In genomic region chrX:102711872-102712215, GRCh38 we compare ENCODE assay signal across 10 cellular contexts. TPM values are rescaled to one million over a fixed set of nuclear protein-coding genes. Genes with fewer than 3 reads are reported as not detected.
DNase-seq lines count a peak whose midpoint lies in the region; ATAC-seq and TF ChIP-seq lines count a peak whose summit lies in the region.
"Had no signal": no experiment of that assay in that cellular context is flagged by ENCODE, and none has a peak within 500 bp of the region (broad histone marks: within the 10 kb centered on the region; RNA-seq: fewer than 3 reads in every experiment).

No MANE protein-coding gene starts in this region.

- TF ChIP-seq POLR2A in testis (IDR thresholded peaks at IDR 0.05), result no peak
- TF ChIP-seq POLR2A in GM18505 (IDR thresholded peaks at IDR 0.05; ENCODE audit: borderline replicate concordance, extremely low read depth, insufficient read depth, insufficient read length), result no peak
- TF ChIP-seq POLR2A in erythroblast (IDR thresholded peaks at IDR 0.05; ENCODE audit: low read length), result no peak

- ATAC-seq in SK-N-SH treated with all-trans-retinoic acid at 6 μM for 48 hours, result no peak; the same call in 2 of the 3 replicates
- no peak for ATAC-seq in central memory CD8-positive, alpha-beta T cell (replicated peaks; ENCODE audit: extremely low read depth, poor library complexity, severe bottlenecking)
- no peak for ATAC-seq in lung (ENCODE audit: insufficient read depth, low FRiP score)
- no peak for ATAC-seq in GM18505 (IDR thresholded peaks at IDR 0.05; ENCODE audit: unreplicated experiment)

- H3K9me3 ChIP-seq in SK-N-SH (no peaks in the 10 kb centered on the region), lung (ENCODE audit: control insufficient read depth in 2 of 2, insufficient read depth in 1 of 2, low read length in 1 of 2) (peaks cover 0 to 3% of the 10 kb centered on the region in 2 donors), testis (no peaks in the 10 kb centered on the region)

- 0 out of 2 replicates have a peak, but pooled peaks cover 3% of the 10 kb centered on the region for H3K79me2 ChIP-seq in SK-N-SH (ENCODE audit: insufficient read depth)

- TF ChIP-seq EP300 in SK-N-SH (IDR thresholded peaks at IDR 0.05; ENCODE audit: borderline replicate concordance in 1 of 2, low read depth in 1 of 2, low read length in 1 of 2), result no peak

- intact Hi-C loops in testis (cut with DNase I; ENCODE audit: low total_unique reads), result no loop called here

- H3K36me3 Mint-ChIP-seq in central memory CD8-positive, alpha-beta T cell (ENCODE audit: insufficient read depth), result peaks cover 3% of the 10 kb centered on the region

- H3K4me3 ChIP-seq in SK-N-SH (ENCODE audit: low read depth in 2 of 2, low read length in 1 of 2) (peak overlapping the region; percentile 70 to 73), lung (peak overlapping the region; percentile 57), testis (peak overlapping the region; percentile 62 to 75)
- H3K4me3 ChIP-seq: BLaER1 had no signal

- no peak for TF ChIP-seq RAD21 in SK-N-SH (IDR thresholded peaks at IDR 0.05; ENCODE audit: low read length)

- H3K4me3 Mint-ChIP-seq in central memory CD8-positive, alpha-beta T cell, result peak overlapping the region; percentile 80

- H3K27me3 ChIP-seq in SK-N-SH (ENCODE audit: insufficient read depth) (peaks cover 12% of the 10 kb centered on the region; the same call in 1 of the 2 replicates), lung (ENCODE audit: control insufficient read depth, insufficient read depth) (no peaks in the 10 kb centered on the region), testis (no peaks in the 10 kb centered on the region)

- H3K9ac ChIP-seq in SK-N-SH, result peak overlapping the region; percentile 65; the same call in 1 of the 2 replicates
- H3K9ac ChIP-seq: BLaER1 had no signal

- H3K27ac Mint-ChIP-seq in central memory CD8-positive, alpha-beta T cell (ENCODE audit: low read depth), result no peak overlapping the region

- H3K4me1 Mint-ChIP-seq in central memory CD8-positive, alpha-beta T cell, result peaks cover 5% of the 10 kb centered on the region

- H3K9me3 Mint-ChIP-seq in central memory CD8-positive, alpha-beta T cell, result no peaks in the 10 kb centered on the region

- peaks cover 19% of the 10 kb centered on the region for H3K27me3 Mint-ChIP-seq in central memory CD8-positive, alpha-beta T cell

- no peaks in the 10 kb centered on the region for H3K9me2 ChIP-seq in SK-N-SH

- POLR2A ChIA-PET in SK-N-SH (lab: Yijun Ruan, JAX), result no interaction called here

- no peaks in the 10 kb centered on the region for H3F3A ChIP-seq in SK-N-SH (replicated peaks; ENCODE audit: insufficient read depth)

- H3K4me1 ChIP-seq in SK-N-SH (ENCODE audit: control insufficient read depth in 1 of 2, insufficient read depth in 2 of 2, low read depth in 1 of 2, low read length in 1 of 2) (peaks cover 0 to 3% of the 10 kb centered on the region in 2 experiments; a peak in 1 of 4 replicates), lung (ENCODE audit: control insufficient read depth in 2 of 2, insufficient read depth in 2 of 2, low read length in 2 of 2) (no peaks in the 10 kb centered on the region), testis (no peaks in the 10 kb centered on the region)
- H3K4me1 ChIP-seq: foreskin keratinocyte had no signal

- CTCF ChIA-PET in SK-N-SH (lab: Yijun Ruan, JAX), result no interaction called here

- TF ChIP-seq CTCF in SK-N-SH (IDR thresholded peaks at IDR 0.05) (no peak), lung (IDR thresholded peaks at IDR 0.05; ENCODE audit: control extremely low read depth, extremely low read depth) (no peak), testis (IDR thresholded peaks at IDR 0.05) (no peak)

- no peaks in the 10 kb centered on the region for H4K20me1 ChIP-seq in SK-N-SH (ENCODE audit: insufficient read depth)
- H4K20me1 ChIP-seq: BLaER1 had no signal

- H3K27ac ChIP-seq in SK-N-SH (ENCODE audit: low read depth in 2 of 2, low read length in 1 of 2) (peak overlapping the region in 1 of 2 experiments; percentile 71; a peak in 2 of 4 replicates), lung (ENCODE audit: low read depth in 1 of 2, low read length in 1 of 2) (no peak overlapping the region), testis (peak overlapping the region in 1 of 2 donors; percentile 93)
- H3K27ac ChIP-seq: BLaER1, foreskin keratinocyte had no signal

- DNase-seq in SK-N-SH (no peak), lung (ENCODE audit: low spot score) (no peak), testis (peak; percentile 23), erythroblast (lab: John Stamatoyannopoulos, UW) (no peak), amniotic stem cell (lab: John Stamatoyannopoulos, UW) (no peak)
- DNase-seq in central memory CD8-positive, alpha-beta T cell (ENCODE audit: low spot score in 2 of 2), result no peak
- DNase-seq: foreskin keratinocyte had no signal

- peak overlapping the region; percentile 79 for H3K4me2 ChIP-seq in SK-N-SH
- H3K4me2 ChIP-seq: BLaER1 had no signal

- H3K36me3 ChIP-seq in SK-N-SH (replicated peaks in 1 of 2; ENCODE audit: control insufficient read depth in 1 of 2, insufficient read depth in 2 of 2, low read length in 1 of 2) (no peaks in the 10 kb centered on the region), lung (ENCODE audit: control insufficient read depth in 2 of 2, insufficient read depth in 2 of 2, low read length in 2 of 2) (no peaks in the 10 kb centered on the region), testis (ENCODE audit: low read depth, missing control alignments) (no peaks in the 10 kb centered on the region)
- H3K36me3 ChIP-seq: BLaER1 had no signal

- 50% methylated on average over 15 of the region's 19 CpGs for WGBS in SK-N-SH (ENCODE audit: low lambda C conversion rate)
- 0 to 32% methylated on average over 13 to 19 of the region's 19 CpGs for WGBS in lung, 2 donors
- WGBS in testis, 2 donors, result 0 to 40% methylated on average over 1 to 13 of the region's 19 CpGs

- no peak overlapping the region for H2AFZ ChIP-seq in SK-N-SH (ENCODE audit: low read depth)

TF ChIP-seq in SK-N-SH, 30 proteins besides CTCF, POLR2A, EP300 and RAD21 (continues in another document):
- TF ChIP-seq GATA2 (CRISPR knock-in tag; IDR thresholded peaks at IDR 0.05) (no peak), NFIC (IDR thresholded peaks at IDR 0.05; ENCODE audit: borderline replicate concordance) (no peak), PBX3 (IDR thresholded peaks at IDR 0.05) (no peak), IRF3 (IDR thresholded peaks at IDR 0.05; ENCODE audit: low read depth, low read length) (no peak)

TF ChIP-seq in SK-N-SH treated with all-trans-retinoic acid at 6 μM for 48 hours, 23 proteins besides CTCF, POLR2A, EP300 and RAD21:
- TF ChIP-seq SNAI2 (CRISPR knock-in tag; IDR thresholded peaks at IDR 0.05) (no peak), BACH2 (CRISPR knock-in tag; IDR thresholded peaks at IDR 0.05; ENCODE audit: borderline replicate concordance) (no peak), ZFP3 (CRISPR knock-in tag; IDR thresholded peaks at IDR 0.05) (no peak), CSDC2 (CRISPR knock-in tag; IDR thresholded peaks at IDR 0.05) (no peak), ZNF70 (CRISPR knock-in tag; IDR thresholded peaks at IDR 0.05) (no peak), ARNTL (CRISPR knock-in tag; IDR thresholded peaks at IDR 0.05; ENCODE audit: borderline replicate concordance, low read depth) (no peak), ZC3H10 (CRISPR knock-in tag; IDR thresholded peaks at IDR 0.05) (no peak), TOX (CRISPR knock-in tag; IDR thresholded peaks at IDR 0.05; ENCODE audit: borderline replicate concordance) (no peak), ISL1 (CRISPR knock-in tag; IDR thresholded peaks at IDR 0.05) (no peak), PPARA (CRISPR knock-in tag; IDR thresholded peaks at IDR 0.05; ENCODE audit: borderline replicate concordance) (no peak)

RNA-seq across cellular contexts. Expression of gene GPRASP2, which starts 0.4 kb away (rescaled TPM):
- polyA plus RNA-seq in SK-N-SH (2012; rRNA removed) (12.3 TPM in 2 replicates), lung (1 to 10 TPM; 2.4 to 2.8 TPM), testis (ENCODE audit: insufficient read depth, low read depth, low replicate concordance) (11.9 TPM)
- 11.3 and 15.2 TPM in 2 replicates for polyA plus RNA-seq in SK-N-SH (2012; cell fraction: cytosol; rRNA removed)
- 11.1 and 13.7 TPM in 2 replicates for polyA plus RNA-seq in SK-N-SH (2012; cell fraction: nucleus; rRNA removed)
- total RNA-seq in lung (10 to 100 TPM in 1 of 2 donors, 1 to 10 TPM in 1; 6.0 to 23.9 TPM), testis (10 to 100 TPM in 1 of 2 donors, 1 to 10 TPM in 1; 8.4 to 12.8 TPM)

RNA-seq across cellular contexts. Expression of gene GPRASP3, which starts 8.7 kb away (rescaled TPM):
- 2.5 and 3.2 TPM in 2 replicates for polyA plus RNA-seq in SK-N-SH (2012; rRNA removed)
- polyA plus RNA-seq in SK-N-SH (2012; cell fraction: cytosol; rRNA removed), result 2.8 and 2.9 TPM in 2 replicates
- 1.7 and 3.2 TPM in 2 replicates for polyA plus RNA-seq in SK-N-SH (2012; cell fraction: nucleus; rRNA removed)
- 10 to 100 TPM in 1 of 2 donors, 1 to 10 TPM in 1; 3.4 to 12.9 TPM for total RNA-seq in lung
- under 1 TPM; 0.87 TPM for polyA plus RNA-seq in lung
- total RNA-seq in testis, result 1 to 10 TPM; 7.5 to 9.2 TPM
- polyA plus RNA-seq in testis (ENCODE audit: insufficient read depth, low read depth, low replicate concordance), result 4.9 TPM
